ENCODE assay signal across 8 cellular contexts in genomic region chr19:19406878-19407639, GRCh38. TPM values are rescaled to one million over a fixed set of nuclear protein-coding genes. Genes with fewer than 3 reads are reported as not detected.
DNase-seq lines count a peak whose midpoint lies in the region; ATAC-seq and TF ChIP-seq lines count a peak whose summit lies in the region.

No MANE protein-coding gene starts in this region.

- H3K36me3 ChIP-seq in upper lobe of right lung, result no peaks in the 10 kb centered on the region

- intact Hi-C loops in activated CD4-positive, alpha-beta memory T cell treated with anti-CD3 and anti-CD28 coated beads for 36 hours (cut with micrococcal nuclease), result loop anchor here (1.0 to 10.0 kb wide), 8 partner anchors 40 to 375 kb away; partner anchors contain the start of genes ARMC6, ATP13A1, MAU2 and SLC25A42
- intact Hi-C loops in natural killer cell (cut with micrococcal nuclease), result loop anchor here (2.0 to 5.0 kb wide), 4 partner anchors 14 to 55 kb away; no protein-coding TSS in a partner anchor
- intact Hi-C loops in upper lobe of right lung (cut with DNase I), result loop anchor here (10.0 kb wide), 1 partner anchor 78 kb away; no protein-coding TSS in a partner anchor

- no peaks in the 10 kb centered on the region for H3K27me3 ChIP-seq in upper lobe of right lung

- H3K9me3 Mint-ChIP-seq in activated CD4-positive, alpha-beta memory T cell treated with anti-CD3 and anti-CD28 coated beads for 36 hours, result no peaks in the 10 kb centered on the region
- no peaks in the 10 kb centered on the region for H3K9me3 Mint-ChIP-seq in natural killer cell

- H3K27me3 Mint-ChIP-seq in activated CD4-positive, alpha-beta memory T cell treated with anti-CD3 and anti-CD28 coated beads for 36 hours, result no peaks in the 10 kb centered on the region
- no peaks in the 10 kb centered on the region for H3K27me3 Mint-ChIP-seq in natural killer cell (ENCODE audit: low read depth in 2 of 2)

- H3K27ac ChIP-seq in upper lobe of right lung, result peak overlapping the region; percentile 88

- H3K4me1 ChIP-seq in upper lobe of right lung, result peaks cover 53% of the 10 kb centered on the region

- H3K4me3 ChIP-seq in epithelial cell of esophagus (ENCODE audit: low read length) (peak overlapping the region; percentile 71), upper lobe of right lung (peak overlapping the region; percentile 80)

- H3K4me3 Mint-ChIP-seq in activated CD4-positive, alpha-beta memory T cell treated with anti-CD3 and anti-CD28 coated beads for 36 hours, result peak overlapping the region; percentile 95
- H3K4me3 Mint-ChIP-seq in natural killer cell, result peak overlapping the region; percentile 94

- H3K27ac Mint-ChIP-seq in activated CD4-positive, alpha-beta memory T cell treated with anti-CD3 and anti-CD28 coated beads for 36 hours, result peak overlapping the region; percentile 93
- H3K27ac Mint-ChIP-seq in natural killer cell, result peak overlapping the region; percentile 89 to 90

- POLR2A ChIA-PET in activated CD4-positive, alpha-beta memory T cell treated with anti-CD3 and anti-CD28 coated beads for 36 hours (lab: Charles Lee), result interaction anchor here (0.6 to 3.4 kb wide), 5 partner anchors 9 to 83 kb away, joined by 3 to 23 read pairs (median 3); no protein-coding TSS in a partner anchor

- peak; percentile 25 for DNase-seq in NK-92 treated with Interleukin-12 subunit alpha and Interleukin-12 subunit beta, amount 100 ng/mL, for 24 hours (lab: John Stamatoyannopoulos, UW)
- DNase-seq in NK-92 (lab: John Stamatoyannopoulos, UW; ENCODE audit: unreplicated experiment) (no peak), M059J (ENCODE audit: low read depth) (peak; percentile 59), epithelial cell of esophagus (ENCODE audit: low read depth) (peak; percentile 64), natural killer cell (peak; percentile 54), upper lobe of right lung (no peak), iPS-NIHi11 (ENCODE audit: low spot score) (no peak)
- peak; percentile 79 for DNase-seq in activated CD4-positive, alpha-beta memory T cell treated with anti-CD3 and anti-CD28 coated beads for 36 hours

- CTCF ChIA-PET in activated CD4-positive, alpha-beta memory T cell treated with anti-CD3 and anti-CD28 coated beads for 36 hours (lab: Charles Lee), result interaction anchor here (0.8 to 4.0 kb wide), 10 partner anchors 11 to 182 kb away, joined by 3 to 36 read pairs (median 4); no protein-coding TSS in a partner anchor

- ATAC-seq in natural killer cell (peak; percentile 27 to 33 (median 28)), upper lobe of right lung (peak; percentile 25)

- H3K4me1 Mint-ChIP-seq in activated CD4-positive, alpha-beta memory T cell treated with anti-CD3 and anti-CD28 coated beads for 36 hours (ENCODE audit: low read depth), result peaks cover 76% of the 10 kb centered on the region
- H3K4me1 Mint-ChIP-seq in natural killer cell, result peaks cover 74 to 75% of the 10 kb centered on the region in 2 donors

- no peaks in the 10 kb centered on the region for H3K9me3 ChIP-seq in upper lobe of right lung

- TF ChIP-seq CTCF in epithelial cell of esophagus (IDR thresholded peaks at IDR 0.05; ENCODE audit: insufficient read depth, low read depth, low read length, missing control alignments) (peak; percentile 60), natural killer cell (IDR thresholded peaks at IDR 0.05) (peak; percentile 30), upper lobe of right lung (IDR thresholded peaks at IDR 0.05) (peak; percentile 39)

- peaks cover 2% of the 10 kb centered on the region for H3K36me3 Mint-ChIP-seq in activated CD4-positive, alpha-beta memory T cell treated with anti-CD3 and anti-CD28 coated beads for 36 hours
- no peaks in the 10 kb centered on the region for H3K36me3 Mint-ChIP-seq in natural killer cell

RNA-seq across cellular contexts. Expression of gene GATAD2A, which starts 1.6 kb away (rescaled TPM):
- 18.3 and 48.7 TPM in 2 replicates for total RNA-seq in M059J (2014; rRNA removed; shearing (Covaris generic))
- total RNA-seq in activated CD4-positive, alpha-beta memory T cell treated with anti-CD3 and anti-CD28 coated beads for 36 hours, result 100 to 1,000 TPM; 114 TPM
- total RNA-seq in natural killer cell (100 to 1,000 TPM; 209 to 232 (median 230) TPM), upper lobe of right lung (85.8 TPM)

Comparison
In these comparisons a context has a peak if more than half of its experiments do, and no peak if none do; other contexts are left out.
1. DNase-seq: peak in NK-92 treated with Interleukin-12 subunit alpha and Interleukin-12 subunit beta, amount 100 ng/mL, for 24 hours (single experiment), M059J (single experiment), activated CD4-positive, alpha-beta memory T cell treated with anti-CD3 and anti-CD28 coated beads for 36 hours (single experiment), epithelial cell of esophagus (single experiment) and natural killer cell (single experiment); none in NK-92 (single experiment), upper lobe of right lung (single experiment) and iPS-NIHi11 (single experiment).
2. Peak in every context shown above with its lines, with median percentiles within 50 percentile points of each other: CTCF ChIP-seq.